ENCODE assay signal across 7 cellular contexts in genomic region chr10:101889256-101890210, GRCh38. TPM values are rescaled to one million over a fixed set of nuclear protein-coding genes. Genes with fewer than 3 reads are reported as not detected.
DNase-seq lines count a peak whose midpoint lies in the region; TF ChIP-seq lines count a peak whose summit lies in the region.

No MANE protein-coding gene starts in this region.

- peaks cover 5% of the 10 kb centered on the region for H3K27me3 Mint-ChIP-seq in neural progenitor cell (ENCODE audit: insufficient read depth, low read depth)

- no peaks in the 10 kb centered on the region for H3K9me3 ChIP-seq in neural progenitor cell (ENCODE audit: low read depth)
- H3K9me3 ChIP-seq in stomach = no peaks in the 10 kb centered on the region

- H3K36me3 Mint-ChIP-seq in neural progenitor cell = peaks cover 6% of the 10 kb centered on the region

- no peak for TF ChIP-seq EP300 in stomach (IDR thresholded peaks at IDR 0.05)

- peaks cover 4% of the 10 kb centered on the region for H3K4me1 Mint-ChIP-seq in neural progenitor cell

- H3K36me3 ChIP-seq in neural progenitor cell = no peaks in the 10 kb centered on the region
- H3K36me3 ChIP-seq in stomach = peaks cover 0 to 20% (median 11%) of the 10 kb centered on the region in 4 donors

- H3K27ac Mint-ChIP-seq in neural progenitor cell = no peak overlapping the region

- H4K20me1 ChIP-seq in neural progenitor cell (ENCODE audit: low read depth) = no peaks in the 10 kb centered on the region

- intact Hi-C loops in stomach (cut with DNase I; ENCODE audit: low total_unique reads) = no loop called here

- no peaks in the 10 kb centered on the region for H3K79me2 ChIP-seq in neural progenitor cell (ENCODE audit: low read depth)

- no peaks in the 10 kb centered on the region for H3K27me3 ChIP-seq in HL-60 (ENCODE audit: insufficient read depth, poor library complexity, severe bottlenecking)
- H3K27me3 ChIP-seq in neural progenitor cell = no peaks in the 10 kb centered on the region
- H3K27me3 ChIP-seq in stomach = no peaks in the 10 kb centered on the region

- peaks cover 14% of the 10 kb centered on the region for H3K4me1 ChIP-seq in neural progenitor cell
- H3K4me1 ChIP-seq in stomach = no peaks in the 10 kb centered on the region

- H3K9me3 Mint-ChIP-seq in neural progenitor cell = no peaks in the 10 kb centered on the region

- H3K4me2 ChIP-seq in neural progenitor cell = no peak overlapping the region

- no peak overlapping the region for H3K9ac ChIP-seq in neural progenitor cell

- WGBS in stomach, 5 donors = 49 to 69% (median 54%) methylated on average over 5 of the region's 5 CpGs

- TF ChIP-seq POLR2A in stomach (IDR thresholded peaks at IDR 0.05) = no peak

- H3K27ac ChIP-seq in HL-60 (replicated peaks) (no peak overlapping the region), neural progenitor cell (no peak overlapping the region), stomach (no peak overlapping the region)

- no peak overlapping the region for H3K4me3 Mint-ChIP-seq in neural progenitor cell

- no peak overlapping the region for H2AFZ ChIP-seq in neural progenitor cell (replicated peaks)

- TF ChIP-seq CTCF in HL-60 (IDR thresholded peaks at IDR 0.05; ENCODE audit: insufficient read depth, low read length) (peak; percentile 72), neural progenitor cell (IDR thresholded peaks at IDR 0.05) (peak; percentile 99), stomach (IDR thresholded peaks at IDR 0.05) (peak in 5 of 7 experiments; percentile 29 to 76 (median 50))

- DNase-seq in HL-60 (ENCODE audit: low read depth in 1 of 2, low spot score in 1 of 2) = peak; percentile 32 to 80
- DNase-seq in OCI-M2 (lab: John Stamatoyannopoulos, UW; ENCODE audit: unreplicated experiment) = peak; percentile 42
- peak; percentile 62 for DNase-seq in activated T-cell treated with anti-CD3 and anti-CD28 coated beads, Interleukin-2, amount 50 U/mL, for 1 hour
- peak; percentile 66 for DNase-seq in fibroblast of gingiva (ENCODE audit: low read depth)
- DNase-seq in neural progenitor cell (ENCODE audit: low spot score) = peak; percentile 88
- DNase-seq in stomach = peak; percentile 74

- H3K4me3 ChIP-seq in GM08714 (ENCODE audit: low read length) (peak overlapping the region; percentile 39), HL-60 (replicated peaks; ENCODE audit: insufficient read depth, low read length) (no peak overlapping the region), neural progenitor cell (no peak overlapping the region), stomach (no peak overlapping the region)

- H3F3A ChIP-seq in neural progenitor cell (ENCODE audit: low read depth) = peaks cover 17% of the 10 kb centered on the region

RNA-seq across cellular contexts. Expression of gene KCNIP2, which starts 45.9 kb away (rescaled TPM):
- total RNA-seq in neural progenitor cell (ENCODE audit: low replicate concordance) = 2.4 and 5.5 TPM in 2 replicates
- 1 to 10 TPM in 3 of 5 donors, not detected in 2; 1.2 to 5.7 (median 2.4) TPM for total RNA-seq in stomach
- 1 to 10 TPM in 1 of 3 donors, under 1 TPM in 1, not detected in 1; 0.62 to 1.3 TPM for polyA plus RNA-seq in stomach
